Comparison of ENCODE assay signal across 8 cellular contexts in genomic region chr2:64767670-64768425, GRCh38.
A peak's percentile ranks its signal among the peaks of the same experiment; 100 is the strongest.
DNase-seq lines count a peak whose midpoint lies in the region; ATAC-seq and TF ChIP-seq lines count a peak whose summit lies in the region.

No MANE protein-coding gene starts in this region.

- H3K9me2 ChIP-seq in SU-DHL-6 (replicated peaks; ENCODE audit: insufficient read depth, low read length) = no peaks in the 10 kb centered on the region

- H3K4me3 ChIP-seq in GM12875 (ENCODE audit: low read depth, low read length) = peak overlapping the region; percentile 68
- peak overlapping the region; percentile 57 for H3K4me3 ChIP-seq in SU-DHL-6 (ENCODE audit: insufficient read depth, low read length, poor library complexity, severe bottlenecking)
- peak overlapping the region; percentile 86 for H3K4me3 ChIP-seq in adipocyte (ENCODE audit: low read length)
- peak overlapping the region; percentile 26 to 75 (median 70) for H3K4me3 ChIP-seq in heart right ventricle
- H3K4me3 ChIP-seq in urinary bladder (ENCODE audit: low read depth, low read length) = peak overlapping the region; percentile 60

- H3K9me3 ChIP-seq in SU-DHL-6 (ENCODE audit: insufficient read depth, low read length) = no peaks in the 10 kb centered on the region
- no peaks in the 10 kb centered on the region for H3K9me3 ChIP-seq in adipocyte (ENCODE audit: control insufficient read depth, low read length)
- H3K9me3 ChIP-seq in heart right ventricle = peaks cover 0 to 3% (median 0%) of the 10 kb centered on the region in 11 donors

- H4K20me1 ChIP-seq in SU-DHL-6 (ENCODE audit: low read depth, low read length) = no peaks in the 10 kb centered on the region

- TF ChIP-seq CTCF in GM12875 (IDR thresholded peaks at IDR 0.05; ENCODE audit: borderline replicate concordance, insufficient read depth, low read depth, low read length) (no peak), SU-DHL-6 (IDR thresholded peaks at IDR 0.05; ENCODE audit: insufficient read depth, low read length, poor library complexity, severe bottlenecking) (no peak), heart right ventricle (IDR thresholded peaks at IDR 0.05) (peak in 2 of 9 donors; percentile 10 to 35)

- peaks cover 17% of the 10 kb centered on the region for H3F3A ChIP-seq in SU-DHL-6 (ENCODE audit: insufficient read depth)

- ATAC-seq in HG02623 (IDR thresholded peaks at IDR 0.05; ENCODE audit: unreplicated experiment) = peak; percentile 88
- ATAC-seq in heart right ventricle = peak; percentile 95 to 99 (median 96)

- DNase-seq in NCI-H1048 (lab: John Stamatoyannopoulos, UW) = peak; percentile 40
- peak; percentile 95 for DNase-seq in adipocyte (ENCODE audit: low read depth)
- DNase-seq in heart right ventricle = peak; percentile 89 to 94
- peak; percentile 96 for DNase-seq in posterior vena cava (ENCODE audit: low spot score)

- H2AFZ ChIP-seq in SU-DHL-6 (ENCODE audit: low read depth, low read length, severe bottlenecking) = peak overlapping the region; percentile 70

- H3K4me1 ChIP-seq in adipocyte (ENCODE audit: control insufficient read depth, insufficient read depth, low read length) (peaks cover 51% of the 10 kb centered on the region), heart right ventricle (peaks cover 0 to 36% (median 17%) of the 10 kb centered on the region in 9 donors), urinary bladder (ENCODE audit: insufficient read depth) (no peaks in the 10 kb centered on the region)

- no peak overlapping the region for H3K27ac ChIP-seq in SU-DHL-6 (ENCODE audit: low read depth, low read length)
- H3K27ac ChIP-seq in heart right ventricle = peak overlapping the region; percentile 95 to 99 (median 98)
- H3K27ac ChIP-seq in urinary bladder (ENCODE audit: low read depth) = peak overlapping the region; percentile 98

- peak overlapping the region; percentile 66 for H3K4me2 ChIP-seq in SU-DHL-6 (ENCODE audit: low read depth, low read length, poor library complexity, severe bottlenecking)

- WGBS in heart right ventricle, 2 donors = 0% methylated on average over 64 to 65 of the region's 65 CpGs
- under 1% methylated on average over 65 of the region's 65 CpGs for WGBS in urinary bladder

- H3K79me2 ChIP-seq in SU-DHL-6 (ENCODE audit: insufficient read depth, low read length) = no peaks in the 10 kb centered on the region

- no peaks in the 10 kb centered on the region for H3K27me3 ChIP-seq in SU-DHL-6 (ENCODE audit: low read length)
- H3K27me3 ChIP-seq in adipocyte (replicated peaks; ENCODE audit: control insufficient read depth, insufficient read depth, low read length) = no peaks in the 10 kb centered on the region
- no peaks in the 10 kb centered on the region for H3K27me3 ChIP-seq in heart right ventricle

- H3K36me3 ChIP-seq in SU-DHL-6 (ENCODE audit: low read length) = no peaks in the 10 kb centered on the region
- no peaks in the 10 kb centered on the region for H3K36me3 ChIP-seq in adipocyte (ENCODE audit: control insufficient read depth, insufficient read depth, low read length, severe bottlenecking)
- no peaks in the 10 kb centered on the region for H3K36me3 ChIP-seq in heart right ventricle
- H3K36me3 ChIP-seq in urinary bladder (ENCODE audit: insufficient read depth) = no peaks in the 10 kb centered on the region

- peak overlapping the region; percentile 60 for H3K9ac ChIP-seq in SU-DHL-6 (ENCODE audit: low read length)
- peak overlapping the region; percentile 95 for H3K9ac ChIP-seq in adipocyte (ENCODE audit: low read length)

- intact Hi-C loops in heart right ventricle (cut with DNase I) (loop anchor here in 9 of 10 donors (1.0 to 10.0 kb wide), 12 partner anchors 15 to 437 kb away; partner anchors contain the start of gene SERTAD2 (in 3 of the 9)), posterior vena cava (cut with DNase I) (loop anchor here (5.0 to 10.0 kb wide), 2 partner anchors 89 to 97 kb away; no protein-coding TSS in a partner anchor)

Comparison
In these comparisons a context has a peak if more than half of its experiments do, and no peak if none do; other contexts are left out.
1. DNase-seq: peak in every context shown above with its lines; median percentile 96 in posterior vena cava; 95 in adipocyte; 92 in heart right ventricle; 40 in NCI-H1048.